ENCODE assay signal across 10 cellular contexts in genomic region chr19:47097396-47098217, GRCh38. TPM values are rescaled to one million over a fixed set of nuclear protein-coding genes. Genes with fewer than 3 reads are reported as not detected.
DNase-seq lines count a peak whose midpoint lies in the region; ATAC-seq and TF ChIP-seq lines count a peak whose summit lies in the region.
"Had no signal": no experiment of that assay in that cellular context is flagged by ENCODE, and none has a peak within 500 bp of the region (broad histone marks: within the 10 kb centered on the region; RNA-seq: fewer than 3 reads in every experiment).

No MANE protein-coding gene starts in this region.

- intact Hi-C loops in activated CD8-positive, alpha-beta T cell treated with anti-CD3 and anti-CD28 coated beads for 36 hours (cut with micrococcal nuclease), result no loop called here

- H3K9ac ChIP-seq in mucosa of rectum (ENCODE audit: low read depth in 1 of 2, low read length in 2 of 2), result peak overlapping the region; percentile 83 to 87

- POLR2A ChIA-PET in activated CD8-positive, alpha-beta T cell treated with anti-CD3 and anti-CD28 coated beads, Interleukin-2, amount 10 ng/mL, durations not matched to agents 7 days and 5 days (lab: Charles Lee), result interaction anchor here (11.5 kb wide), 1 partner anchor 12 kb away, joined by 256 read pairs; the partner anchor contains the start of gene ZC3H4
- POLR2A ChIA-PET in activated CD8-positive, alpha-beta T cell treated with anti-CD3 and anti-CD28 coated beads for 36 hours (lab: Charles Lee), result interaction anchor here (1.3 to 13.5 kb wide), 3 partner anchors 12 to 16 kb away, joined by 4 to 182 read pairs (median 5); partner anchors contain the start of gene ZC3H4

- TF ChIP-seq POLR2A in tibial nerve (IDR thresholded peaks at IDR 0.05), result no peak

- peaks cover 55% of the 10 kb centered on the region for H3K36me3 Mint-ChIP-seq in activated CD8-positive, alpha-beta T cell treated with anti-CD3 and anti-CD28 coated beads, Interleukin-2, amount 10 ng/mL, durations not matched to agents 7 days and 5 days (ENCODE audit: low read depth)
- peaks cover 38% of the 10 kb centered on the region for H3K36me3 Mint-ChIP-seq in activated CD8-positive, alpha-beta T cell treated with anti-CD3 and anti-CD28 coated beads for 36 hours (ENCODE audit: low read depth)

- H3K4me1 Mint-ChIP-seq in activated CD8-positive, alpha-beta T cell treated with anti-CD3 and anti-CD28 coated beads, Interleukin-2, amount 10 ng/mL, durations not matched to agents 7 days and 5 days (ENCODE audit: low read depth), result peaks cover 76% of the 10 kb centered on the region
- peaks cover 71% of the 10 kb centered on the region for H3K4me1 Mint-ChIP-seq in activated CD8-positive, alpha-beta T cell treated with anti-CD3 and anti-CD28 coated beads for 36 hours (ENCODE audit: low read depth)

- H3K9me3 Mint-ChIP-seq in activated CD8-positive, alpha-beta T cell treated with anti-CD3 and anti-CD28 coated beads, Interleukin-2, amount 10 ng/mL, durations not matched to agents 7 days and 5 days (ENCODE audit: insufficient read depth), result no peaks in the 10 kb centered on the region
- no peaks in the 10 kb centered on the region for H3K9me3 Mint-ChIP-seq in activated CD8-positive, alpha-beta T cell treated with anti-CD3 and anti-CD28 coated beads for 36 hours

- 92% methylated on average over 31 of the region's 31 CpGs for WGBS in ectodermal cell, 2 experiments
- WGBS in tibial nerve, 2 donors, result 50 to 51% methylated on average over 31 of the region's 31 CpGs

- CTCF ChIA-PET in activated CD8-positive, alpha-beta T cell treated with anti-CD3 and anti-CD28 coated beads, Interleukin-2, amount 10 ng/mL, durations not matched to agents 7 days and 5 days (lab: Charles Lee), result interaction anchor here (3.2 to 7.3 kb wide), 2 partner anchors 12 to 18 kb away, joined by 17 to 48 read pairs; no protein-coding TSS in a partner anchor
- CTCF ChIA-PET in activated CD8-positive, alpha-beta T cell treated with anti-CD3 and anti-CD28 coated beads for 36 hours (lab: Charles Lee), result interaction anchor here (1.1 to 3.3 kb wide), 7 partner anchors 9 to 331 kb away, joined by 3 to 15 read pairs (median 5); no protein-coding TSS in a partner anchor

- peak overlapping the region; percentile 71 for H3K27ac Mint-ChIP-seq in activated CD8-positive, alpha-beta T cell treated with anti-CD3 and anti-CD28 coated beads, Interleukin-2, amount 10 ng/mL, durations not matched to agents 7 days and 5 days
- no peak overlapping the region for H3K27ac Mint-ChIP-seq in activated CD8-positive, alpha-beta T cell treated with anti-CD3 and anti-CD28 coated beads for 36 hours

- no peak overlapping the region for H3K4me3 Mint-ChIP-seq in activated CD8-positive, alpha-beta T cell treated with anti-CD3 and anti-CD28 coated beads, Interleukin-2, amount 10 ng/mL, durations not matched to agents 7 days and 5 days
- H3K4me3 Mint-ChIP-seq in activated CD8-positive, alpha-beta T cell treated with anti-CD3 and anti-CD28 coated beads for 36 hours, result no peak overlapping the region

- DNase-seq in activated CD8-positive, alpha-beta T cell treated with anti-CD3 and anti-CD28 coated beads, Interleukin-2, amount 10 ng/mL, durations not matched to agents 7 days and 5 days, result no peak
- no peak for DNase-seq in activated CD8-positive, alpha-beta T cell treated with anti-CD3 and anti-CD28 coated beads for 36 hours
- peak in 1 of 2 donors; percentile 30 for DNase-seq in tibial nerve (ENCODE audit: low spot score in 2 of 2)
- no peak for DNase-seq in H4 (ENCODE audit: low spot score)
- no peak for DNase-seq in NCI-H146 (lab: John Stamatoyannopoulos, UW)
- no peak for DNase-seq in NCI-H2171 treated with DMSO at 0.1 percent for 48 hours (lab: John Stamatoyannopoulos, UW)
- DNase-seq: erythroblast, NCI-H510A treated with DMSO at 0.1 percent for 48 hours had no signal

- H3K27me3 ChIP-seq in ectodermal cell (ENCODE audit: control insufficient read depth, insufficient read depth, low read length, poor library complexity, severe bottlenecking) (no peaks in the 10 kb centered on the region), mucosa of rectum (ENCODE audit: control insufficient read depth in 2 of 2, insufficient read depth in 2 of 2, low read length in 2 of 2) (no peaks in the 10 kb centered on the region), tibial nerve (no peaks in the 10 kb centered on the region)

- H3K4me1 ChIP-seq in ectodermal cell (ENCODE audit: control insufficient read depth, insufficient read depth, low read length), result peaks cover 22% of the 10 kb centered on the region
- H3K4me1 ChIP-seq in mucosa of rectum (ENCODE audit: control insufficient read depth in 2 of 2, insufficient read depth in 2 of 2, low read length in 2 of 2), result peaks cover 52 to 57% of the 10 kb centered on the region in 2 donors
- peaks cover 0 to 88% (median 57%) of the 10 kb centered on the region in 4 donors for H3K4me1 ChIP-seq in tibial nerve

- ATAC-seq in activated CD8-positive, alpha-beta T cell treated with anti-CD3 and anti-CD28 coated beads, Interleukin-2, amount 10 ng/mL, durations not matched to agents 7 days and 5 days, result no peak
- no peak for ATAC-seq in activated CD8-positive, alpha-beta T cell treated with anti-CD3 and anti-CD28 coated beads for 36 hours

- H3K36me3 ChIP-seq in ectodermal cell (ENCODE audit: control insufficient read depth, insufficient read depth, low read length), result peaks cover 13% of the 10 kb centered on the region
- H3K36me3 ChIP-seq in mucosa of rectum (ENCODE audit: control insufficient read depth in 2 of 2, insufficient read depth in 2 of 2, low read length in 2 of 2), result peaks cover 10 to 15% of the 10 kb centered on the region in 2 donors
- H3K36me3 ChIP-seq in tibial nerve, result peaks cover 0 to 10% (median 0%) of the 10 kb centered on the region in 3 donors

- no peaks in the 10 kb centered on the region for H3K27me3 Mint-ChIP-seq in activated CD8-positive, alpha-beta T cell treated with anti-CD3 and anti-CD28 coated beads, Interleukin-2, amount 10 ng/mL, durations not matched to agents 7 days and 5 days (ENCODE audit: low read depth)
- H3K27me3 Mint-ChIP-seq in activated CD8-positive, alpha-beta T cell treated with anti-CD3 and anti-CD28 coated beads for 36 hours, result no peaks in the 10 kb centered on the region

- TF ChIP-seq EP300 in tibial nerve (IDR thresholded peaks at IDR 0.05), result no peak

- H3K4me3 ChIP-seq in ectodermal cell (ENCODE audit: insufficient read depth, low read depth, low read length), result no peak overlapping the region
- H3K4me3 ChIP-seq in mucosa of rectum (ENCODE audit: low read length in 2 of 2), result peak overlapping the region; percentile 31 to 52
- peak overlapping the region in 1 of 4 donors; percentile 20 for H3K4me3 ChIP-seq in tibial nerve

- peak overlapping the region; percentile 9 for H3K27ac ChIP-seq in ectodermal cell (ENCODE audit: insufficient read depth, low read depth, low read length, poor library complexity, severe bottlenecking)
- peak overlapping the region; percentile 98 to 99 for H3K27ac ChIP-seq in mucosa of rectum (ENCODE audit: low read depth in 2 of 2, low read length in 2 of 2)
- peak overlapping the region; percentile 51 to 89 (median 77) for H3K27ac ChIP-seq in tibial nerve

- TF ChIP-seq CTCF in activated CD8-positive, alpha-beta T cell treated with anti-CD3 and anti-CD28 coated beads for 36 hours (IDR thresholded peaks at IDR 0.05), result no peak
- no peak for TF ChIP-seq CTCF in tibial nerve (IDR thresholded peaks at IDR 0.05)

- no peaks in the 10 kb centered on the region for H3K9me3 ChIP-seq in ectodermal cell (ENCODE audit: control insufficient read depth, low read length)
- no peaks in the 10 kb centered on the region for H3K9me3 ChIP-seq in mucosa of rectum (ENCODE audit: control insufficient read depth in 2 of 2, low read length in 2 of 2)
- H3K9me3 ChIP-seq in tibial nerve, result no peaks in the 10 kb centered on the region

RNA-seq across cellular contexts. Expression of gene ZC3H4, which starts 16.0 kb away (rescaled TPM):
- total RNA-seq in activated CD8-positive, alpha-beta T cell treated with anti-CD3 and anti-CD28 coated beads, Interleukin-2, amount 10 ng/mL, durations not matched to agents 7 days and 5 days, result 100 to 1,000 TPM; 102 TPM
- 10 to 100 TPM; 68.5 to 70.2 TPM for total RNA-seq in activated CD8-positive, alpha-beta T cell treated with anti-CD3 and anti-CD28 coated beads for 36 hours
- polyA plus RNA-seq in ectodermal cell (2013, experiment 1 of 4), result 37.9 TPM
- polyA plus RNA-seq in ectodermal cell (2013, experiment 2 of 4), result 54.9 TPM
- 24.5 TPM for polyA plus RNA-seq in ectodermal cell (2013, experiment 3 of 4)
- 23.8 TPM for polyA plus RNA-seq in ectodermal cell (2013, experiment 4 of 4)
- total RNA-seq in tibial nerve, result 10 to 100 TPM; 25.5 to 40.4 (median 34.2) TPM
- 6.3 and 7.6 TPM in 2 replicates for total RNA-seq in H4 (2014; rRNA removed; shearing (Covaris generic))

RNA-seq across cellular contexts. Expression of gene SAE1, which starts 33.0 kb away (rescaled TPM):
- total RNA-seq in activated CD8-positive, alpha-beta T cell treated with anti-CD3 and anti-CD28 coated beads, Interleukin-2, amount 10 ng/mL, durations not matched to agents 7 days and 5 days, result 100 to 1,000 TPM; 165 to 175 TPM
- 100 to 1,000 TPM; 125 to 127 TPM for total RNA-seq in activated CD8-positive, alpha-beta T cell treated with anti-CD3 and anti-CD28 coated beads for 36 hours
- 289 TPM for polyA plus RNA-seq in ectodermal cell (2013, experiment 1 of 4)
- polyA plus RNA-seq in ectodermal cell (2013, experiment 2 of 4), result 274 TPM
- polyA plus RNA-seq in ectodermal cell (2013, experiment 3 of 4), result 187 TPM
- 206 TPM for polyA plus RNA-seq in ectodermal cell (2013, experiment 4 of 4)
- 10 to 100 TPM; 37.9 to 66.9 (median 50.8) TPM for total RNA-seq in tibial nerve
- total RNA-seq in H4 (2014; rRNA removed; shearing (Covaris generic)), result 362 and 397 TPM in 2 replicates

RNA-seq across cellular contexts. Expression of gene TMEM160, which starts 49.2 kb away (rescaled TPM):
- total RNA-seq in activated CD8-positive, alpha-beta T cell treated with anti-CD3 and anti-CD28 coated beads, Interleukin-2, amount 10 ng/mL, durations not matched to agents 7 days and 5 days, result 10 to 100 TPM; 74.4 to 76.8 TPM
- total RNA-seq in activated CD8-positive, alpha-beta T cell treated with anti-CD3 and anti-CD28 coated beads for 36 hours, result 10 to 100 TPM; 61.2 to 61.5 TPM
- 23.4 TPM for polyA plus RNA-seq in ectodermal cell (2013, experiment 1 of 4)
- 23.7 TPM for polyA plus RNA-seq in ectodermal cell (2013, experiment 2 of 4)
- polyA plus RNA-seq in ectodermal cell (2013, experiment 3 of 4), result 43.2 TPM
- polyA plus RNA-seq in ectodermal cell (2013, experiment 4 of 4), result 38.7 TPM
- total RNA-seq in tibial nerve, result 10 to 100 TPM; 37.5 to 78.5 (median 66.8) TPM
- 33.7 and 35.8 TPM in 2 replicates for total RNA-seq in H4 (2014; rRNA removed; shearing (Covaris generic))

Comparison
In these comparisons a context has a peak if more than half of its experiments do, and no peak if none do; other contexts are left out.
1. H3K27ac ChIP-seq: peak in every context shown above with its lines; median percentile 98 in mucosa of rectum; 77 in tibial nerve; 9 in ectodermal cell.